ENCODE assay signal across 8 cellular contexts in genomic region chr18:2104620-2105462, GRCh38.
DNase-seq lines count a peak whose midpoint lies in the region; ATAC-seq and TF ChIP-seq lines count a peak whose summit lies in the region.

No MANE protein-coding gene starts in this region.

- no peak overlapping the region for H3K4me3 ChIP-seq in ascending aorta

- peak; percentile 30 for DNase-seq in DMS 273 treated with DMSO at 0.1 percent for 48 hours (lab: John Stamatoyannopoulos, UW)
- peak; percentile 9 for DNase-seq in SK-N-DZ (ENCODE audit: low spot score)
- no peak for DNase-seq in ascending aorta (ENCODE audit: low spot score in 2 of 2)
- DNase-seq in iPS-NIHi11 (ENCODE audit: low spot score) = peak; percentile 86
- peak; percentile 41 for DNase-seq in stimulated activated CD4-positive, alpha-beta T cell treated with anti-CD3 and anti-CD28 coated beads, Interleukin-4, amount 100 ng/mL, for 1 hour
- DNase-seq in SHP77 (lab: John Stamatoyannopoulos, UW) = no peak

- no peak overlapping the region for H3K27ac ChIP-seq in ascending aorta

- no peaks in the 10 kb centered on the region for H3K4me1 ChIP-seq in ascending aorta

- TF ChIP-seq CTCF in ascending aorta (IDR thresholded peaks at IDR 0.05) = peak in 2 of 3 experiments; percentile 18 to 39

- no peaks in the 10 kb centered on the region for H3K9me3 ChIP-seq in ascending aorta

- no peaks in the 10 kb centered on the region for H3K36me3 ChIP-seq in ascending aorta

- ATAC-seq in GM19452 (IDR thresholded peaks at IDR 0.05; ENCODE audit: unreplicated experiment) (peak; percentile 74), HG03442 (IDR thresholded peaks at IDR 0.05; ENCODE audit: unreplicated experiment) (peak; percentile 84)

- no peaks in the 10 kb centered on the region for H3K27me3 ChIP-seq in ascending aorta

- intact Hi-C loops in ascending aorta (cut with DNase I) = no loop called here

Comparison
In these comparisons a context has a peak if more than half of its experiments do, and no peak if none do; other contexts are left out.
1. DNase-seq: peak in DMS 273 treated with DMSO at 0.1 percent for 48 hours (single experiment), SK-N-DZ (single experiment), iPS-NIHi11 (single experiment) and stimulated activated CD4-positive, alpha-beta T cell treated with anti-CD3 and anti-CD28 coated beads, Interleukin-4, amount 100 ng/mL, for 1 hour (single experiment); none in ascending aorta (0 of 2) and SHP77 (0 of 2).